ENCODE assay signal across 20 cellular contexts in the genomic region with DNA sequence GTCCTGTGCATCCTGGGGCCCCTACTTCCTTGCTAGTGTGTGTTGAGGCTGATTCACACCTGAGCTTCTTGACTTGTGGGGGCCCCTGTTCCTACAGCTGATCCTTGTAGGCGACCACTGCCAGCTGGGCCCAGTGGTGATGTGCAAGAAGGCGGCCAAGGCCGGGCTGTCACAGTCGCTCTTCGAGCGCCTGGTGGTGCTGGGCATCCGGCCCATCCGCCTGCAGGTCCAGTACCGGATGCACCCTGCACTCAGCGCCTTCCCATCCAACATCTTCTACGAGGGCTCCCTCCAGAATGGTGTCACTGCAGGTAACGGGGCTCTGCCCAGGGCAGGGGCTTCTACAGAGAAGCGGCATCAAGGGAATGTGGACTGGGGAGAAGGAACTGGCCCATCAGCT. TPM values are rescaled to one million over a fixed set of nuclear protein-coding genes. Genes with fewer than 3 reads are reported as not detected.
"Had no signal": no experiment of that assay in that cellular context is flagged by ENCODE, and none has a peak within 500 bp of the region (broad histone marks: within the 10 kb centered on the region; RNA-seq: fewer than 3 reads in every experiment).

No MANE protein-coding gene starts in this region.

- FAIRE-seq: K562 had no signal

- H3K27me3 Mint-ChIP-seq: IgD-negative memory B cell had no signal

- H3K4me1 ChIP-seq: SJSA1 had no signal

- H3K27ac ChIP-seq: KMS-11, SJSA1, SK-N-MC had no signal

- H3K9me3 Mint-ChIP-seq: IgD-negative memory B cell had no signal

- H3K27me3 ChIP-seq: SJSA1 had no signal

- H3K9ac ChIP-seq: KMS-11 had no signal

- H3K9me3 ChIP-seq: SJSA1 had no signal

- H3K4me2 ChIP-seq: KMS-11 had no signal

- H3K4me3 ChIP-seq: K562, SJSA1, SK-N-MC had no signal

- DNase-seq: MM.1S, NCI-H1092 treated with DMSO at 0.1 percent for 48 hours, NCI-H1436, NCI-H187, NCI-H2029, NCI-H2081 treated with DMSO at 0.1 percent for 48 hours, NCI-H2171, NCI-H226, NCI-H446, NCI-H510A, NCI-H524 treated with DMSO at 0.1 percent for 48 hours, NCI-H69, NCI-H774, Right ventricle myocardium superior, SIG-M5 had no signal

- H3K4me3 Mint-ChIP-seq: IgD-negative memory B cell had no signal

RNA-seq across cellular contexts. Expression of gene CERS1, which starts 38.7 kb away (rescaled TPM):
- total RNA-seq: SJSA1 had no signal
- polyA plus RNA-seq: IgD-negative memory B cell had no signal
